ENCODE assay signal across 21 cellular contexts in genomic region chr4:78648639-78649363, GRCh38.
A peak's percentile ranks its signal among the peaks of the same experiment; 100 is the strongest.
DNase-seq lines count a peak whose midpoint lies in the region; ATAC-seq, FAIRE-seq and TF ChIP-seq lines count a peak whose summit lies in the region.
"Had no signal": no experiment of that assay in that cellular context is flagged by ENCODE, and none has a peak within 500 bp of the region (broad histone marks: within the 10 kb centered on the region; RNA-seq: fewer than 3 reads in every experiment).

No MANE protein-coding gene starts in this region.

- no peaks in the 10 kb centered on the region; the same call in 1 of the 2 replicates for H3K27me3 Mint-ChIP-seq in HFFc6 (ENCODE audit: insufficient read depth)
- H3K27me3 Mint-ChIP-seq in endothelial cell (ENCODE audit: unreplicated experiment) = peaks cover 4% of the 10 kb centered on the region
- no peaks in the 10 kb centered on the region for H3K27me3 Mint-ChIP-seq in naive B cell

- FAIRE-seq in HTR-8/SVneo (lab: Jason Lieb, UNC) = no peak
- FAIRE-seq: GM12878, GM18507 had no signal

- H3K4me3 Mint-ChIP-seq in HFFc6 (no peak overlapping the region), endothelial cell (ENCODE audit: unreplicated experiment) (no peak overlapping the region), naive B cell (peak overlapping the region in 3 of 8 donors; percentile 36 to 72 (median 53))
- H3K4me3 Mint-ChIP-seq: CD8-positive, alpha-beta T cell had no signal

- H3K9me3 Mint-ChIP-seq in HFFc6 (no peaks in the 10 kb centered on the region), endothelial cell (ENCODE audit: unreplicated experiment) (no peaks in the 10 kb centered on the region), naive B cell (peaks cover 0 to 3% (median 0%) of the 10 kb centered on the region in 7 donors)
- H3K9me3 Mint-ChIP-seq: CD8-positive, alpha-beta T cell had no signal

- TF ChIP-seq CTCF in HFFc6 (IDR thresholded peaks at IDR 0.05) (no peak), endothelial cell (IDR thresholded peaks at IDR 0.05; ENCODE audit: unreplicated experiment) (no peak)

- H3K27ac Mint-ChIP-seq in HFFc6 = peak overlapping the region; percentile 36; the same call in 1 of the 2 replicates
- H3K27ac Mint-ChIP-seq in endothelial cell (ENCODE audit: unreplicated experiment) = peak overlapping the region; percentile 98
- peak overlapping the region; percentile 10 to 71 (median 35) for H3K27ac Mint-ChIP-seq in naive B cell
- H3K27ac Mint-ChIP-seq: CD8-positive, alpha-beta T cell had no signal

- no peaks in the 10 kb centered on the region for H3K36me3 Mint-ChIP-seq in HFFc6 (ENCODE audit: low read depth)
- H3K36me3 Mint-ChIP-seq in endothelial cell (ENCODE audit: low read depth, unreplicated experiment) = no peaks in the 10 kb centered on the region
- H3K36me3 Mint-ChIP-seq in naive B cell = no peaks in the 10 kb centered on the region
- H3K36me3 Mint-ChIP-seq: CD8-positive, alpha-beta T cell had no signal

- H3K27ac ChIP-seq in substantia nigra (ENCODE audit: low read depth, low read length, poor library complexity, severe bottlenecking) = peak overlapping the region; percentile 41

- ATAC-seq in naive B cell (ENCODE audit: low read depth in 2 of 2) (peak in 1 of 2 donors; percentile 18), HG03196 (IDR thresholded peaks at IDR 0.05; ENCODE audit: unreplicated experiment) (no peak)
- ATAC-seq: CD8-positive, alpha-beta T cell; GM12878; PC-3 had no signal

- DNase-seq in HFFc6 (no peak), endothelial cell (ENCODE audit: low spot score) (no peak), naive B cell (no peak), substantia nigra (lab: John Stamatoyannopoulos, UW) (no peak), HTR-8/SVneo (ENCODE audit: insufficient read length, low spot score) (no peak)
- no peak for DNase-seq in stimulated activated CD4-positive, alpha-beta T cell treated with anti-CD3 and anti-CD28 coated beads, Interleukin-1b, Interleukin-23, amount 100 ng/mL, for 48 hours
- DNase-seq: Calu3; CD8-positive, alpha-beta T cell; DMS53; EL; GOT3; KG1; MV-4-11; NCI-H1694 treated with DMSO at 0.1 percent for 48 hours; NCI-H510A; PC-3; RPMI8226; SIG-M5 had no signal

- H3K4me1 Mint-ChIP-seq in HFFc6 (ENCODE audit: low read depth) (peaks cover 84% of the 10 kb centered on the region), endothelial cell (ENCODE audit: unreplicated experiment) (peaks cover 79% of the 10 kb centered on the region), naive B cell (peaks cover 35 to 45% (median 41%) of the 10 kb centered on the region in 3 donors)

Comparison
In these comparisons a context has a peak if more than half of its experiments do, and no peak if none do; other contexts are left out.
1. H3K27ac Mint-ChIP-seq: peak in every context shown above with its lines; median percentile 98 in endothelial cell; 36 in HFFc6; 35 in naive B cell.